In genomic region chr4:8387615-8388266, GRCh38 we compare ENCODE assay signal across 24 cellular contexts.
"Had no signal": no experiment of that assay in that cellular context is flagged by ENCODE, and none has a peak within 500 bp of the region (broad histone marks: within the 10 kb centered on the region; RNA-seq: fewer than 3 reads in every experiment).

No MANE protein-coding gene starts in this region.

- H3K9me3 Mint-ChIP-seq: activated B cell treated with CpG ODN at 0.5 μM for 24 hours; activated naive CD4-positive, alpha-beta T cell treated with anti-CD3 and anti-CD28 coated beads, Interleukin-2, amount 10 ng/mL, durations not matched to agents 7 days and 5 days; activated T-cell treated with anti-CD3 and anti-CD28 coated beads, Interleukin-2, amount 50 U/mL, for 4 hours; effector memory CD8-positive, alpha-beta T cell; nephron progenitor cell; T-cell had no signal

- FAIRE-seq: colon, endothelial cell of umbilical vein had no signal

- DNase-seq: activated B cell treated with CpG ODN at 0.5 μM for 24 hours; activated CD4-positive, alpha-beta T cell treated with anti-CD3 and anti-CD28 coated beads for 4 hours; activated CD4-positive, alpha-beta T cell treated with anti-CD3 and anti-CD28 coated beads, Interleukin-2, amount 50 U/mL, for 48 hours; activated CD8-positive, alpha-beta memory T cell treated with anti-CD3 and anti-CD28 coated beads, Interleukin-2, amount 50 U/mL, for 48 hours; activated effector memory CD4-positive, alpha-beta T cell treated with anti-CD3 and anti-CD28 coated beads, Interleukin-2, amount 50 U/mL, for 16 hours; activated naive CD4-positive, alpha-beta T cell treated with anti-CD3 and anti-CD28 coated beads, Interleukin-2, amount 10 ng/mL, durations not matched to agents 7 days and 5 days; activated T-cell treated with anti-CD3 and anti-CD28 coated beads, Interleukin-2, amount 50 U/mL, for 4 hours; amygdala; caudate nucleus; effector memory CD8-positive, alpha-beta T cell; gastrocnemius medialis; hippocampal formation; mesenchymal stem cell; nephron progenitor cell; occipital lobe; stimulated activated CD4-positive, alpha-beta T cell treated with anti-CD3 and anti-CD28 coated beads, Interleukin-2, amount 100 ng/mL, for 48 hours; stimulated activated naive CD4-positive, alpha-beta T cell treated with Interleukin-2 at 50 U/mL for 16 hours; T-cell; thyroid gland; upper lobe of right lung had no signal

- H3K4me3 ChIP-seq: esophagus muscularis mucosa, gastrocnemius medialis, thyroid gland, upper lobe of right lung had no signal

- H3K27ac Mint-ChIP-seq: activated B cell treated with CpG ODN at 0.5 μM for 24 hours; activated naive CD4-positive, alpha-beta T cell treated with anti-CD3 and anti-CD28 coated beads, Interleukin-2, amount 10 ng/mL, durations not matched to agents 7 days and 5 days; nephron progenitor cell; T-cell had no signal

- H3K27me3 Mint-ChIP-seq: activated B cell treated with CpG ODN at 0.5 μM for 24 hours; activated naive CD4-positive, alpha-beta T cell treated with anti-CD3 and anti-CD28 coated beads, Interleukin-2, amount 10 ng/mL, durations not matched to agents 7 days and 5 days; effector memory CD8-positive, alpha-beta T cell; T-cell had no signal

- H3K9me3 ChIP-seq: esophagus muscularis mucosa, gastrocnemius medialis, thyroid gland, upper lobe of right lung had no signal

- ATAC-seq: activated T-cell treated with anti-CD3 and anti-CD28 coated beads, Interleukin-2, amount 50 U/mL, for 4 hours; effector memory CD8-positive, alpha-beta T cell; gastrocnemius medialis; left ventricle myocardium superior; T-cell; upper lobe of right lung had no signal

- H3K4me1 Mint-ChIP-seq: activated naive CD4-positive, alpha-beta T cell treated with anti-CD3 and anti-CD28 coated beads, Interleukin-2, amount 10 ng/mL, durations not matched to agents 7 days and 5 days; T-cell had no signal

- H3K27me3 ChIP-seq: esophagus muscularis mucosa, gastrocnemius medialis, thyroid gland, upper lobe of right lung had no signal

- H3K27ac ChIP-seq: esophagus muscularis mucosa, gastrocnemius medialis, thyroid gland, upper lobe of right lung had no signal

- H3K36me3 Mint-ChIP-seq: activated naive CD4-positive, alpha-beta T cell treated with anti-CD3 and anti-CD28 coated beads, Interleukin-2, amount 10 ng/mL, durations not matched to agents 7 days and 5 days had no signal

- H3K4me3 Mint-ChIP-seq: activated B cell treated with CpG ODN at 0.5 μM for 24 hours; activated naive CD4-positive, alpha-beta T cell treated with anti-CD3 and anti-CD28 coated beads, Interleukin-2, amount 10 ng/mL, durations not matched to agents 7 days and 5 days; activated T-cell treated with anti-CD3 and anti-CD28 coated beads, Interleukin-2, amount 50 U/mL, for 4 hours; effector memory CD8-positive, alpha-beta T cell; nephron progenitor cell; T-cell had no signal
